9 cellular contexts compared by ENCODE assay signal in genomic region chr4:47032405-47033106, GRCh38. TPM values are rescaled to one million over a fixed set of nuclear protein-coding genes. Genes with fewer than 3 reads are reported as not detected.
A peak's percentile ranks its signal among the peaks of the same experiment; 100 is the strongest.
DNase-seq lines count a peak whose midpoint lies in the region; ATAC-seq and TF ChIP-seq lines count a peak whose summit lies in the region.
"Had no signal": no experiment of that assay in that cellular context is flagged by ENCODE, and none has a peak within 500 bp of the region (broad histone marks: within the 10 kb centered on the region; RNA-seq: fewer than 3 reads in every experiment).

No MANE protein-coding gene starts in this region.

- H3K27me3 Mint-ChIP-seq in activated T-helper 1 cell treated with anti-CD3 and anti-CD28 coated beads, Interleukin-12 subunit alpha, Interleukin-12 subunit beta, Interleukin-2, Interleukin-4 antibody, amounts not matched to agents 30 ng/mL and 10 ng/mL and 1 ng/mL, durations not matched to agents 14 hours and 24 hours and 36 hours (ENCODE audit: insufficient read depth) = peaks cover 48% of the 10 kb centered on the region
- peaks cover 29 to 70% of the 10 kb centered on the region in 2 donors for H3K27me3 Mint-ChIP-seq in natural killer cell (ENCODE audit: low read depth in 2 of 2)

- H3K36me3 Mint-ChIP-seq in activated T-helper 1 cell treated with anti-CD3 and anti-CD28 coated beads, Interleukin-12 subunit alpha, Interleukin-12 subunit beta, Interleukin-2, Interleukin-4 antibody, amounts not matched to agents 30 ng/mL and 10 ng/mL and 1 ng/mL, durations not matched to agents 14 hours and 24 hours and 36 hours (ENCODE audit: low read depth) = no peaks in the 10 kb centered on the region
- no peaks in the 10 kb centered on the region for H3K36me3 Mint-ChIP-seq in natural killer cell

- in situ Hi-C loops in transverse colon (cut with MboI; ENCODE audit: low pct_ligation_motif_present in 1 of 4, low pct_unique_long_range_greater_than_20kb in 1 of 4, low sequenced_read_pairs in 3 of 4) = no loop called here

- no peaks in the 10 kb centered on the region for H3K36me3 ChIP-seq in transverse colon

- TF ChIP-seq EP300 in transverse colon (IDR thresholded peaks at IDR 0.05; ENCODE audit: low read depth) = no peak

- DNase-seq in Ammon's horn (ENCODE audit: low spot score) (peak; percentile 88), NCI-H524 (lab: John Stamatoyannopoulos, UW) (peak; percentile 69 to 84), fibroblast of the conjunctiva (ENCODE audit: low read depth) (peak; percentile 17), natural killer cell (peak; percentile 31), transverse colon (peak; percentile 32)
- peak; percentile 11 for DNase-seq in activated T-helper 1 cell treated with anti-CD3 and anti-CD28 coated beads, Interleukin-12 subunit alpha, Interleukin-12 subunit beta, Interleukin-2, Interleukin-4 antibody, amounts not matched to agents 30 ng/mL and 10 ng/mL and 1 ng/mL, durations not matched to agents 14 hours and 24 hours and 36 hours (ENCODE audit: low spot score)

- ATAC-seq in GM18868 (IDR thresholded peaks at IDR 0.05; ENCODE audit: unreplicated experiment) = peak; percentile 95
- peak; percentile 96 for ATAC-seq in HG03066 (IDR thresholded peaks at IDR 0.05; ENCODE audit: low read depth, unreplicated experiment)
- peak; percentile 76 to 93 (median 88) for ATAC-seq in natural killer cell

- peak overlapping the region in 3 of 4 donors; percentile 23 to 52 (median 38) for H3K4me3 ChIP-seq in transverse colon

- H3K27ac Mint-ChIP-seq in activated T-helper 1 cell treated with anti-CD3 and anti-CD28 coated beads, Interleukin-12 subunit alpha, Interleukin-12 subunit beta, Interleukin-2, Interleukin-4 antibody, amounts not matched to agents 30 ng/mL and 10 ng/mL and 1 ng/mL, durations not matched to agents 14 hours and 24 hours and 36 hours = no peak overlapping the region
- H3K27ac Mint-ChIP-seq in natural killer cell = peak overlapping the region in 1 of 2 donors; percentile 39

- TF ChIP-seq CTCF in natural killer cell (IDR thresholded peaks at IDR 0.05) (peak; percentile 56), transverse colon (IDR thresholded peaks at IDR 0.05) (peak; percentile 42 to 57 (median 55))

- no peaks in the 10 kb centered on the region for H3K9me3 ChIP-seq in transverse colon

- H3K4me1 Mint-ChIP-seq in activated T-helper 1 cell treated with anti-CD3 and anti-CD28 coated beads, Interleukin-12 subunit alpha, Interleukin-12 subunit beta, Interleukin-2, Interleukin-4 antibody, amounts not matched to agents 30 ng/mL and 10 ng/mL and 1 ng/mL, durations not matched to agents 14 hours and 24 hours and 36 hours (ENCODE audit: low read depth) = peaks cover 20% of the 10 kb centered on the region
- peaks cover 19 to 20% of the 10 kb centered on the region in 2 donors for H3K4me1 Mint-ChIP-seq in natural killer cell

- no peaks in the 10 kb centered on the region for H3K9me3 Mint-ChIP-seq in activated T-helper 1 cell treated with anti-CD3 and anti-CD28 coated beads, Interleukin-12 subunit alpha, Interleukin-12 subunit beta, Interleukin-2, Interleukin-4 antibody, amounts not matched to agents 30 ng/mL and 10 ng/mL and 1 ng/mL, durations not matched to agents 14 hours and 24 hours and 36 hours
- H3K9me3 Mint-ChIP-seq in natural killer cell = no peaks in the 10 kb centered on the region

- 3% methylated on average over 46 of the region's 47 CpGs; no CpG with 5 or more reads in 1 of the 2 donors for WGBS in transverse colon (ENCODE audit: low coverage in 1 of 2), 2 donors

- peak overlapping the region; percentile 74 for H3K4me3 Mint-ChIP-seq in activated T-helper 1 cell treated with anti-CD3 and anti-CD28 coated beads, Interleukin-12 subunit alpha, Interleukin-12 subunit beta, Interleukin-2, Interleukin-4 antibody, amounts not matched to agents 30 ng/mL and 10 ng/mL and 1 ng/mL, durations not matched to agents 14 hours and 24 hours and 36 hours
- H3K4me3 Mint-ChIP-seq in natural killer cell = peak overlapping the region; percentile 70

- H3K27me3 ChIP-seq in transverse colon = peaks cover 27% of the 10 kb centered on the region

- intact Hi-C loops in activated T-helper 1 cell treated with anti-CD3 and anti-CD28 coated beads, Interleukin-12 subunit alpha, Interleukin-12 subunit beta, Interleukin-2, Interleukin-4 antibody, amounts not matched to agents 30 ng/mL and 10 ng/mL and 1 ng/mL, durations not matched to agents 14 hours and 24 hours and 36 hours (cut with micrococcal nuclease) = loop anchor here (1.0 kb wide), 2 partner anchors 100 to 188 kb away; no protein-coding TSS in a partner anchor
- intact Hi-C loops in natural killer cell (cut with micrococcal nuclease) (loop anchor here (1.0 to 5.0 kb wide), 2 partner anchors 100 to 190 kb away; no protein-coding TSS in a partner anchor), transverse colon (cut with DNase I; ENCODE audit: low total_unique reads) (no loop called here)

- H3K4me1 ChIP-seq in transverse colon = peaks cover 0 to 16% (median 7%) of the 10 kb centered on the region in 4 donors

- TF ChIP-seq POLR2A in transverse colon (IDR thresholded peaks at IDR 0.05) = no peak

- H3K27ac ChIP-seq in transverse colon = no peak overlapping the region

RNA-seq across cellular contexts. Expression of gene GABRB1, which starts 1.2 kb away (rescaled TPM):
- not detected in 2 replicates for total RNA-seq in activated T-helper 1 cell treated with anti-CD3 and anti-CD28 coated beads, Interleukin-12 subunit alpha, Interleukin-12 subunit beta, Interleukin-2, Interleukin-4 antibody, amounts not matched to agents 30 ng/mL and 10 ng/mL and 1 ng/mL, durations not matched to agents 14 hours and 24 hours and 36 hours
- not detected for total RNA-seq in natural killer cell
- 10 to 100 TPM in 1 of 4 donors, under 1 TPM in 2, not detected in 1; 0.14 to 19.7 (median 0.48) TPM for total RNA-seq in transverse colon
- total RNA-seq: T-helper 1 cell treated with Interleukin-12 subunit alpha and Interleukin-12 subunit beta and Interleukin-4 antibody, amounts not matched to agents 30 ng/mL and 1 ng/mL, for 36 hours had no signal

RNA-seq across cellular contexts. Expression of gene GABRA4, which starts 39.2 kb away (rescaled TPM):
- not detected in 2 replicates for total RNA-seq in activated T-helper 1 cell treated with anti-CD3 and anti-CD28 coated beads, Interleukin-12 subunit alpha, Interleukin-12 subunit beta, Interleukin-2, Interleukin-4 antibody, amounts not matched to agents 30 ng/mL and 10 ng/mL and 1 ng/mL, durations not matched to agents 14 hours and 24 hours and 36 hours
- total RNA-seq in natural killer cell (not detected), transverse colon (under 1 TPM in 1 of 4 donors, not detected in 3; 0.16 TPM)
- total RNA-seq: T-helper 1 cell treated with Interleukin-12 subunit alpha and Interleukin-12 subunit beta and Interleukin-4 antibody, amounts not matched to agents 30 ng/mL and 1 ng/mL, for 36 hours had no signal

Comparison
In these comparisons a context has a peak if more than half of its experiments do, and no peak if none do; other contexts are left out.
1. DNase-seq: peak in every context shown above with its lines; median percentile 88 in Ammon's horn; 76 in NCI-H524; 32 in transverse colon; 31 in natural killer cell; 17 in fibroblast of the conjunctiva; 11 in activated T-helper 1 cell treated with anti-CD3 and anti-CD28 coated beads, Interleukin-12 subunit alpha, Interleukin-12 subunit beta, Interleukin-2, Interleukin-4 antibody, amounts not matched to agents 30 ng/mL and 10 ng/mL and 1 ng/mL, durations not matched to agents 14 hours and 24 hours and 36 hours.